Comparison of ENCODE assay signal across 10 cellular contexts in the genomic region with DNA sequence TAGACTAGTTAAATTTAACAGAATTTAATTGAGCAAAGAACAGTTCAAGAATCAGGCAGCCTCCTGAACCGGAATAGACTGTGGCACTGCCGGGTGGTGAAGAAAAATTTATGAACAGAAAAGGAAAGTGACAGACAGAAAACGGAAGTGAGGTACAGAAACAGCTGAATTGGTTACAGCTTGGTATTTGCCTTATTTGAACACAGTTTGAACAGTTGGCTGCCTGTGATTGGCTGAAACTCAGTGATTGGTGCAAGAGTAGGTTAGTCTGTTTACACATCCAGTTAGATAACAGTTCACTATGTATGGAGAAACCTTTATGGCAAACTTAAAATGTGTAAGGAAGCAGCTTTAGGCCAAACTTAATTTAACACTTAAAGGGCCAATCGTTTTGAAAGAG.
DNase-seq lines count a peak whose midpoint lies in the region; ATAC-seq, FAIRE-seq and TF ChIP-seq lines count a peak whose summit lies in the region.
"Had no signal": no experiment of that assay in that cellular context is flagged by ENCODE, and none has a peak within 500 bp of the region (broad histone marks: within the 10 kb centered on the region; RNA-seq: fewer than 3 reads in every experiment).

No MANE protein-coding gene starts in this region.

- no peaks in the 10 kb centered on the region for H3K27me3 ChIP-seq in K562 (ENCODE audit: control insufficient read depth in 2 of 2, insufficient read depth in 2 of 2, low read length in 2 of 2)
- H3K27me3 ChIP-seq in ovary = no peaks in the 10 kb centered on the region

- H3K27ac ChIP-seq in K562 (ENCODE audit: extremely low read depth, low read depth, low read length) (peak overlapping the region; percentile 7; the same call in 1 of the 3 replicates), ovary (no peak overlapping the region)

- POLR2A ChIA-PET in K562 (lab: Yijun Ruan, JAX) = interaction anchor here (0.7 to 1.6 kb wide), 3 partner anchors 8 to 75 kb away, joined by 3 to 6 read pairs (median 4); no protein-coding TSS in a partner anchor

- no peaks in the 10 kb centered on the region for H3K9me1 ChIP-seq in K562 (ENCODE audit: control insufficient read depth, insufficient read depth, low read length)

- CTCF ChIA-PET in K562 (lab: Yijun Ruan, JAX; ENCODE audit: low intra/inter-chr PET ratio) = no interaction called here

- TF ChIP-seq CTCF in K562 (IDR thresholded peaks at IDR 0.05 in 2 of 3, conservative IDR thresholded peaks at IDR 0.05 in 1 of 3; ENCODE audit: insufficient read depth in 2 of 3, low read depth in 1 of 3, low read length in 3 of 3) (no peak), ovary (IDR thresholded peaks at IDR 0.05) (no peak)

- peaks cover 6% of the 10 kb centered on the region for H3K4me1 Mint-ChIP-seq in activated T-cell treated with anti-CD3 and anti-CD28 coated beads, Interleukin-2, amount 50 U/mL, for 72 hours (ENCODE audit: low read depth)
- peaks cover 10% of the 10 kb centered on the region for H3K4me1 Mint-ChIP-seq in stimulated activated memory B cell treated with anti-CD40 and anti-IgM and Interleukin-4, amounts not matched to agents 10 μg/mL and 1 μg/mL and 100 μg/mL, for 72 hours

- H2AFZ ChIP-seq in K562 (ENCODE audit: low read depth, low read length) = peak overlapping the region; percentile 80

- H3K36me3 Mint-ChIP-seq in activated T-cell treated with anti-CD3 and anti-CD28 coated beads, Interleukin-2, amount 50 U/mL, for 72 hours (ENCODE audit: insufficient read depth in 2 of 2) = peaks cover 1 to 2% of the 10 kb centered on the region in 2 donors
- no peaks in the 10 kb centered on the region for H3K36me3 Mint-ChIP-seq in stimulated activated memory B cell treated with anti-CD40 and anti-IgM and Interleukin-4, amounts not matched to agents 10 μg/mL and 1 μg/mL and 100 μg/mL, for 72 hours

- peak overlapping the region in 1 of 2 donors; percentile 44 for H3K4me3 Mint-ChIP-seq in activated T-cell treated with anti-CD3 and anti-CD28 coated beads, Interleukin-2, amount 50 U/mL, for 72 hours
- no peak overlapping the region for H3K4me3 Mint-ChIP-seq in stimulated activated memory B cell treated with anti-CD40 and anti-IgM and Interleukin-4, amounts not matched to agents 10 μg/mL and 1 μg/mL and 100 μg/mL, for 72 hours

- TF ChIP-seq RAD21 in K562 (CRISPR knock-in tag; conservative IDR thresholded peaks at IDR 0.05 in 1 of 2, IDR thresholded peaks at IDR 0.05 in 1 of 2) = peak in 1 of 2 experiments; percentile 24; a peak in 1 of 4 replicates

- H3K36me3 ChIP-seq in K562 (ENCODE audit: control insufficient read depth, insufficient read depth, low read length) = no peaks in the 10 kb centered on the region
- no peaks in the 10 kb centered on the region for H3K36me3 ChIP-seq in ovary

- H3K9me3 ChIP-seq in K562 (replicated peaks; ENCODE audit: control insufficient read depth, insufficient read depth, low read depth, low read length) (no peaks in the 10 kb centered on the region), ovary (no peaks in the 10 kb centered on the region)

- H3K9ac ChIP-seq in K562 (ENCODE audit: insufficient read depth in 1 of 2, low read depth in 2 of 2, low read length in 2 of 2) = no peak overlapping the region

- peak; percentile 80 for FAIRE-seq in K562 (lab: Jason Lieb, UNC)
- FAIRE-seq: endometrium, TTC549 had no signal

- WGBS in K562 (ENCODE audit: insufficient coverage, low coverage, missing lambda C conversion rate) = 21% methylated on average over 4 of the region's 4 CpGs
- 50 to 67% (median 57%) methylated on average over 4 of the region's 4 CpGs for WGBS in ovary, 3 donors

- peak overlapping the region; percentile 63 for H3K27ac Mint-ChIP-seq in activated T-cell treated with anti-CD3 and anti-CD28 coated beads, Interleukin-2, amount 50 U/mL, for 72 hours
- no peak overlapping the region for H3K27ac Mint-ChIP-seq in stimulated activated memory B cell treated with anti-CD40 and anti-IgM and Interleukin-4, amounts not matched to agents 10 μg/mL and 1 μg/mL and 100 μg/mL, for 72 hours

- H3K4me1 ChIP-seq in K562 (replicated peaks in 1 of 2; ENCODE audit: control insufficient read depth in 2 of 2, insufficient read depth in 2 of 2, low read length in 2 of 2) (peaks cover 3 to 4% of the 10 kb centered on the region in 2 experiments; a peak in 3 of 5 replicates), ovary (ENCODE audit: insufficient read depth) (peaks cover 2% of the 10 kb centered on the region)

- no peaks in the 10 kb centered on the region for H3K27me3 Mint-ChIP-seq in activated T-cell treated with anti-CD3 and anti-CD28 coated beads, Interleukin-2, amount 50 U/mL, for 72 hours (ENCODE audit: low read depth)
- H3K27me3 Mint-ChIP-seq in stimulated activated memory B cell treated with anti-CD40 and anti-IgM and Interleukin-4, amounts not matched to agents 10 μg/mL and 1 μg/mL and 100 μg/mL, for 72 hours = no peaks in the 10 kb centered on the region

- no peak overlapping the region for H3K4me2 ChIP-seq in K562 (ENCODE audit: insufficient read depth, low read length)

- TF ChIP-seq EP300 in K562 (IDR thresholded peaks at IDR 0.05; ENCODE audit: low read length) = peak; percentile 48
- no peak for TF ChIP-seq EP300 in ovary (IDR thresholded peaks at IDR 0.05)

- TF ChIP-seq POLR2A in K562 (conservative IDR thresholded peaks at IDR 0.05) (no peak), ovary (IDR thresholded peaks at IDR 0.05) (no peak)

- BruUV-seq in K562 (replicated peaks; lab: Mats Ljungman, UMichigan) = no TSS peak

- no peaks in the 10 kb centered on the region for H4K20me1 ChIP-seq in K562 (replicated peaks; ENCODE audit: control insufficient read depth, insufficient read depth, low read length)

- in situ Hi-C loops in K562 (cut with MboI) = no loop called here

- DNase-seq in activated T-cell treated with anti-CD3 and anti-CD28 coated beads, Interleukin-2, amount 50 U/mL, for 72 hours = peak in 1 of 2 donors; percentile 3
- DNase-seq in activated T-cell treated with anti-CD3 and anti-CD28 coated beads, Interleukin-2, amount 50 U/mL, for 1 hour = no peak
- peak in 1 of 4 experiments; percentile 61 for DNase-seq in K562 (ENCODE audit: extremely low read depth in 1 of 4, low spot score in 3 of 4)
- DNase-seq in cerebellar cortex (ENCODE audit: low spot score) = no peak
- no peak for DNase-seq in ovary
- no peak for DNase-seq in NK-92 treated with Interleukin-12 subunit alpha and Interleukin-12 subunit beta, amount 100 ng/mL, for 24 hours (lab: John Stamatoyannopoulos, UW)

- H3K4me3 ChIP-seq in K562 (no peak overlapping the region), ovary (no peak overlapping the region)

- peaks cover 0 to 1% of the 10 kb centered on the region in 2 donors for H3K9me3 Mint-ChIP-seq in activated T-cell treated with anti-CD3 and anti-CD28 coated beads, Interleukin-2, amount 50 U/mL, for 72 hours
- H3K9me3 Mint-ChIP-seq in stimulated activated memory B cell treated with anti-CD40 and anti-IgM and Interleukin-4, amounts not matched to agents 10 μg/mL and 1 μg/mL and 100 μg/mL, for 72 hours = no peaks in the 10 kb centered on the region

- peak; percentile 29 to 47 for ATAC-seq in activated T-cell treated with anti-CD3 and anti-CD28 coated beads, Interleukin-2, amount 50 U/mL, for 72 hours (replicated peaks in 1 of 2)
- peak; percentile 76 for ATAC-seq in HG03558 (IDR thresholded peaks at IDR 0.05; ENCODE audit: extremely low read depth, unreplicated experiment)
- ATAC-seq in K562 = peak; percentile 78
- ATAC-seq in stimulated activated memory B cell treated with anti-CD40 and anti-IgM and Interleukin-4, amounts not matched to agents 10 μg/mL and 1 μg/mL and 100 μg/mL, for 72 hours = peak; percentile 54

- no peaks in the 10 kb centered on the region for H3K79me2 ChIP-seq in K562 (ENCODE audit: control insufficient read depth, insufficient read depth, low read length)

- intact Hi-C loops in K562 (cut with micrococcal nuclease) (no loop called here), ovary (cut with DNase I) (no loop called here)

TF ChIP-seq in K562, 482 proteins besides CTCF, POLR2A, EP300 and RAD21 (continues in another document):
- no peak for TF ChIP-seq NFE2L1 (tag; IDR thresholded peaks at IDR 0.05; ENCODE audit: borderline replicate concordance, low read depth)
- TF ChIP-seq ELF4 (CRISPR knock-in tag; IDR thresholded peaks at IDR 0.05) = no peak
- no peak for TF ChIP-seq SMAD2 (IDR thresholded peaks at IDR 0.05; ENCODE audit: low read depth, low read length)
- TF ChIP-seq ZSCAN32 (CRISPR knock-in tag; IDR thresholded peaks at IDR 0.05) = no peak
- TF ChIP-seq ZNF311 (CRISPR knock-in tag; IDR thresholded peaks at IDR 0.05) = no peak
- TF ChIP-seq ZNF12 (CRISPR knock-in tag; IDR thresholded peaks at IDR 0.05) = no peak
- peak in 1 of 2 experiments; percentile 81; a peak in 2 of 4 replicates for TF ChIP-seq SRF (CRISPR knock-in tag; IDR thresholded peaks at IDR 0.05)
- TF ChIP-seq, protein P1, sequence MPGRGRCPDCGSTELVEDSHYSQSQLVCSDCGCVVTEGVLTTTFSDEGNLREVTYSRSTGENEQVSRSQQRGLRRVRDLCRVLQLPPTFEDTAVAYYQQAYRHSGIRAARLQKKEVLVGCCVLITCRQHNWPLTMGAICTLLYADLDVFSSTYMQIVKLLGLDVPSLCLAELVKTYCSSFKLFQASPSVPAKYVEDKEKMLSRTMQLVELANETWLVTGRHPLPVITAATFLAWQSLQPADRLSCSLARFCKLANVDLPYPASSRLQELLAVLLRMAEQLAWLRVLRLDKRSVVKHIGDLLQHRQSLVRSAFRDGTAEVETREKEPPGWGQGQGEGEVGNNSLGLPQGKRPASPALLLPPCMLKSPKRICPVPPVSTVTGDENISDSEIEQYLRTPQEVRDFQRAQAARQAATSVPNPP (IDR thresholded peaks at IDR 0.05; ENCODE audit: borderline replicate concordance, insufficient read depth, insufficient read length) = no peak
- no peak for TF ChIP-seq SMARCE1 (IDR thresholded peaks at IDR 0.05)
- peak in 1 of 2 experiments; percentile 25; a peak in 1 of 4 replicates for TF ChIP-seq RCOR1 (IDR thresholded peaks at IDR 0.05; ENCODE audit: borderline replicate concordance in 1 of 2, low read depth in 2 of 2, low read length in 2 of 2)
- no peak for TF ChIP-seq TBL1XR1 (IDR thresholded peaks at IDR 0.05; ENCODE audit: low read length in 2 of 2)
